Comparison of ENCODE assay signal across 7 cellular contexts in the genomic region with DNA sequence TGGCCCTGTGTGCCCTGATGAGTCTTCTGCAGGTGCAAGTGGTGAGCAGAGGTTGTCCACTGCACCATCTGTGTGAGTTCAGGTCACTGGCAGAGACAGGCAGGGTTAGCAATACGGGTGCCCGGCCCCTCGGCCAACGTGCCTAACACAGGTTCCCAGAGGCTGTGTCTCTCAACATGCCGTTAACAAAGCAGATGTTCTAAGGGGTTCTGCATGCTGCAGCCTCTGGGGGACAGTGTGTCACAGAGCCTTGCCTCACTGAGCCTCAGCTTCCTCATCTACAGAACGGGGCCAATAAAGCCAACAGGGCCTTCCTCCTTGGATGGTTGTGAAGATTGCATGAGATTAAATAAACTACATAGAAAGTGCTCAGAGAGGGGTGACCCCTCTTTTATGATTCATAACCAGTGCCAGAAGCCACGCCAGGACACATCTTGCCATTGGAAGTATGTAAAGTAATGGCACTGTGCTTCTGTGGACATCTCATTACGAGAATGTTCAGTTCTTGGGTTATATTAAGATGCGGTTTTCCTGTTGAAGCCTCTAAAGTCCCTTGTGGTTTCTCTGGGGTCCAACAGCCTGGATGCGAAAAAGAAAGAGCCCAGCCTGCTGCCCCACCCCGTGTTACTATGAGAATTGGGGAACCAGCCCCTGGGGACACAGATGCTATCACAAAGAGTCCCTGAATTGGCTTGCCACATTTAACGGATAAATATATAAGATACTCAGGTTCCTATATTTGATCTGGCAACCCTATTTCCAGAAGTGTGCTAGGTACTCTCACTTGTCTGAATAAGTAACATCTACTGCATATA. TPM values are rescaled to one million over a fixed set of nuclear protein-coding genes. Genes with fewer than 3 reads are reported as not detected.
A peak's percentile ranks its signal among the peaks of the same experiment; 100 is the strongest.
DNase-seq lines count a peak whose midpoint lies in the region; ATAC-seq and TF ChIP-seq lines count a peak whose summit lies in the region.

No MANE protein-coding gene starts in this region.

- intact Hi-C loops in left ventricle myocardium inferior (cut with micrococcal nuclease): no loop called here

- H3K9me3 ChIP-seq in MM.1S (replicated peaks; ENCODE audit: insufficient read depth, low read length) (no peaks in the 10 kb centered on the region), left ventricle myocardium inferior (replicated peaks) (no peaks in the 10 kb centered on the region), SJCRH30 (replicated peaks) (no peaks in the 10 kb centered on the region)

- no peaks in the 10 kb centered on the region for H3K79me2 ChIP-seq in MM.1S (ENCODE audit: low read length)

- ATAC-seq in GM21825 (IDR thresholded peaks at IDR 0.05; ENCODE audit: unreplicated experiment): peak; percentile 68

- H3K9ac ChIP-seq in MM.1S (ENCODE audit: low read length): peak overlapping the region; percentile 55

- TF ChIP-seq CTCF in MM.1S (IDR thresholded peaks at IDR 0.05; ENCODE audit: low read length) (peak; percentile 42), left ventricle myocardium inferior (IDR thresholded peaks at IDR 0.05; ENCODE audit: borderline replicate concordance) (no peak)

- no peaks in the 10 kb centered on the region for H3K27me3 ChIP-seq in MM.1S (replicated peaks; ENCODE audit: insufficient read depth, low read length)
- H3K27me3 ChIP-seq in left ventricle myocardium inferior (ENCODE audit: low read depth): no peaks in the 10 kb centered on the region
- peaks cover 2% of the 10 kb centered on the region; the same call in 1 of the 2 replicates for H3K27me3 ChIP-seq in SJCRH30

- DNase-seq in MM.1S: peak; percentile 98
- DNase-seq in left ventricle myocardium inferior: no peak
- no peak for DNase-seq in SJCRH30
- no peak for DNase-seq in NCI-H1092 treated with DMSO at 0.1 percent for 48 hours (lab: John Stamatoyannopoulos, UW)
- no peak for DNase-seq in cortex of kidney (lab: John Stamatoyannopoulos, UW)

- H3K27ac ChIP-seq in MM.1S (ENCODE audit: low read length) (peak overlapping the region; percentile 96), left ventricle myocardium inferior (replicated peaks) (peak overlapping the region; percentile 44), SJCRH30 (no peak overlapping the region)

- peak overlapping the region; percentile 89 for H3K4me2 ChIP-seq in MM.1S (ENCODE audit: low read depth, low read length)

- H3K4me3 ChIP-seq in MM.1S (ENCODE audit: low read length) (peak overlapping the region; percentile 45), left ventricle myocardium inferior (no peak overlapping the region), SJCRH30 (no peak overlapping the region)

- H3K4me1 ChIP-seq in MM.1S (ENCODE audit: low read length): peaks cover 51% of the 10 kb centered on the region
- peaks cover 31% of the 10 kb centered on the region for H3K4me1 ChIP-seq in left ventricle myocardium inferior
- no peaks in the 10 kb centered on the region for H3K4me1 ChIP-seq in SJCRH30

- H3K36me3 ChIP-seq in MM.1S (replicated peaks; ENCODE audit: insufficient read depth, low read length) (no peaks in the 10 kb centered on the region), left ventricle myocardium inferior (no peaks in the 10 kb centered on the region), SJCRH30 (no peaks in the 10 kb centered on the region)

- peak overlapping the region; percentile 67 for H2AFZ ChIP-seq in MM.1S (ENCODE audit: low read length)

- no peaks in the 10 kb centered on the region for H4K20me1 ChIP-seq in MM.1S (ENCODE audit: insufficient read depth, low read length)

- no peaks in the 10 kb centered on the region for H3K9me2 ChIP-seq in MM.1S (replicated peaks; ENCODE audit: insufficient read depth, low read length)

- H3F3A ChIP-seq in MM.1S (ENCODE audit: insufficient read depth, low read length): peaks cover 31% of the 10 kb centered on the region

- peak; percentile 29 for TF ChIP-seq POLR2A in GM18526 (IDR thresholded peaks at IDR 0.05; ENCODE audit: extremely low read depth, insufficient read length)

RNA-seq across cellular contexts. Expression of a gene that starts 11.2 kb away (rescaled TPM):
- 8.3 TPM for total RNA-seq in left ventricle myocardium inferior
- 18.4 and 19.2 TPM in 2 replicates for total RNA-seq in SJCRH30 (2014; rRNA removed; shearing (Covaris generic))

RNA-seq across cellular contexts. Expression of a gene that starts 43.4 kb away (rescaled TPM):
- 85.3 TPM for total RNA-seq in left ventricle myocardium inferior
- total RNA-seq in SJCRH30 (2014; rRNA removed; shearing (Covaris generic)): 12.9 and 14.3 TPM in 2 replicates
